Comparison of ENCODE assay signal across 1 cellular context in genomic region chr1:16882995-16883394, GRCh38.
TF ChIP-seq lines count a peak whose summit lies in the region.

No MANE protein-coding gene starts in this region.

TF ChIP-seq in HepG2, 621 proteins besides CTCF, POLR2A, EP300 and RAD21:
- no peak for TF ChIP-seq ELF3 (CRISPR knock-in tag; IDR thresholded peaks at IDR 0.05)
- TF ChIP-seq LCORL (IDR thresholded peaks at IDR 0.05) = no peak
- TF ChIP-seq LCORL (CRISPR knock-in tag; IDR thresholded peaks at IDR 0.05) = no peak
- no peak for TF ChIP-seq ZNF580 (CRISPR knock-in tag; IDR thresholded peaks at IDR 0.05; ENCODE audit: borderline replicate concordance, low read depth)
TF ChIP-seq in HepG2: peak in this region for 0.
